1 cellular context compared by ENCODE assay signal in genomic region chr17:82463391-82463790, GRCh38.
TF ChIP-seq lines count a peak whose summit lies in the region.

No MANE protein-coding gene starts in this region.

TF ChIP-seq in WTC11, 78 proteins besides CTCF, POLR2A, EP300 and RAD21:
- TF ChIP-seq ERG (CRISPR knock-in tag; IDR thresholded peaks at IDR 0.05) (no peak), ZNF423 (CRISPR knock-in tag; IDR thresholded peaks at IDR 0.05) (no peak)
